In the genomic region with DNA sequence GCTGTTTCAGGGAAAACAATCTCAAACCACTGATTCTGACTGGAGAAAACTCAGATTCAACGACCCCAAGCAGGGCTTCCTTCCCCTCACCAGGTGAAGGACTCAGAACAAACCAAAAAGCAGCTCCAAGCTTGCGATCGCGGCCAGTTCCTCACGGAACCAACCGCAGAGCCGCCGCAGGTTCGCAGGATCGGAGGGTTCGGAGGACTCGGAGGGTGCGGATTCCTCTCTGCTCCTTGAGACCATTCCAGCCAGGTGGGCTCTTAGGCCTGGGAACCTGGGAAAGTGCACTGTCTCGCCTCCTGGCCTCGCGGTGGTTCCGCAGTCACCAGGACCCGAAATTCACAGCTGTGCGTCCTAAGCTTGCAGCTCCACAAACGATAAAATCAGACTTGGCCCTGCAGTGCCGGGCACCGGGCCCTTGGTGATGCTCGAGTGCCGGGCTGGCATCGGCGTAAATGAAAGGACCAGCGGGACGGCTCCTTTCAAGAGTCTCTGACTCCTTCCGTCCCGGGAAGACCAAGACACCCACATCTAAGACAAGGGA, we compare ENCODE assay signal across 1 cellular context.
TF ChIP-seq lines count a peak whose summit lies in the region.

No MANE protein-coding gene starts in this region.

TF ChIP-seq in K562, 482 proteins besides CTCF, POLR2A, EP300 and RAD21 (continued from another document and continues in another):
- TF ChIP-seq HNRNPLL (IDR thresholded peaks at IDR 0.05; ENCODE audit: low read depth, low read length, poor library complexity, severe bottlenecking) (peak; percentile 35), ZNF584 (CRISPR knock-in tag; IDR thresholded peaks at IDR 0.05; ENCODE audit: low read depth) (no peak), ZNF263 (CRISPR knock-in tag; IDR thresholded peaks at IDR 0.05; ENCODE audit: borderline replicate concordance) (0 out of 2 replicates have a peak, but pooled peaks have one; percentile 19), MEF2D (tag; conservative IDR thresholded peaks at IDR 0.05; ENCODE audit: low read depth) (no peak), FOSL1 (tag; conservative IDR thresholded peaks at IDR 0.05) (no peak), SMARCA5 (IDR thresholded peaks at IDR 0.05) (0 out of 2 replicates have a peak, but pooled peaks have one; percentile 6), GABPA (tag; conservative IDR thresholded peaks at IDR 0.05; ENCODE audit: low read depth) (no peak), CBFB (CRISPR knock-in tag; IDR thresholded peaks at IDR 0.05) (peak; percentile 70; the same call in 1 of the 2 replicates), YBX1 (IDR thresholded peaks at IDR 0.05) (no peak), ZFX (CRISPR knock-in tag; IDR thresholded peaks at IDR 0.05) (peak; percentile 70), PPARD (CRISPR knock-in tag; IDR thresholded peaks at IDR 0.05) (no peak), PYGO2 (tag; IDR thresholded peaks at IDR 0.05) (no peak), ZNF431 (CRISPR knock-in tag; IDR thresholded peaks at IDR 0.05) (no peak), ZNF311 (CRISPR knock-in tag; IDR thresholded peaks at IDR 0.05) (no peak), RBM15 (IDR thresholded peaks at IDR 0.05; ENCODE audit: insufficient read depth, low read length) (no peak), HDAC1 (IDR thresholded peaks at IDR 0.05) (no peak), ZNF830 (CRISPR knock-in tag; IDR thresholded peaks at IDR 0.05) (no peak), ZFP36 (IDR thresholded peaks at IDR 0.05; ENCODE audit: low read depth, low read length, partially characterized antibody) (no peak), PTRF (tag; IDR thresholded peaks at IDR 0.05) (no peak), DMBX1 (CRISPR knock-in tag; IDR thresholded peaks at IDR 0.05; ENCODE audit: borderline replicate concordance) (no peak), FUS (optimal IDR thresholded peaks at IDR 0.05; ENCODE audit: low read depth, low read length) (no peak), COPS2 (conservative IDR thresholded peaks at IDR 0.05) (no peak), KAT2B (IDR thresholded peaks at IDR 0.05; ENCODE audit: low read depth, low read length) (no peak), SREBF1 (IDR thresholded peaks at IDR 0.05; ENCODE audit: borderline replicate concordance, low read depth, low read length) (no peak), LCOR (CRISPR knock-in tag; IDR thresholded peaks at IDR 0.05) (no peak; the same call in 1 of the 2 replicates), TEAD1 (CRISPR knock-in tag; IDR thresholded peaks at IDR 0.05) (no peak), SMAD4 (CRISPR knock-in tag; conservative IDR thresholded peaks at IDR 0.05) (0 out of 2 replicates have a peak, but pooled peaks have one; percentile 14), OTX1 (CRISPR knock-in tag; IDR thresholded peaks at IDR 0.05) (no peak), ZNF316 (IDR thresholded peaks at IDR 0.05) (no peak), NFXL1 (CRISPR knock-in tag; IDR thresholded peaks at IDR 0.05) (no peak), SETDB1 (IDR thresholded peaks at IDR 0.05; ENCODE audit: low read length) (no peak), HNRNPK (IDR thresholded peaks at IDR 0.05; ENCODE audit: low read depth, low read length, poor library complexity, severe bottlenecking) (no peak), BDP1 (IDR thresholded peaks at IDR 0.05; ENCODE audit: insufficient read depth, insufficient read length) (no peak), TRIM28 (IDR thresholded peaks at IDR 0.05) (no peak), KLF6 (CRISPR knock-in tag; IDR thresholded peaks at IDR 0.05; ENCODE audit: borderline replicate concordance) (no peak), ETV1 (tag; conservative IDR thresholded peaks at IDR 0.05; ENCODE audit: low read depth) (0 out of 2 replicates have a peak, but pooled peaks have one; percentile 22), KDM4B (IDR thresholded peaks at IDR 0.05; ENCODE audit: borderline replicate concordance in 2 of 2, low read depth in 1 of 2) (no peak), EHMT2 (IDR thresholded peaks at IDR 0.05) (no peak), ZNF507 (tag; conservative IDR thresholded peaks at IDR 0.05) (no peak), LARP7 (IDR thresholded peaks at IDR 0.05) (no peak), CCNT2 (IDR thresholded peaks at IDR 0.05; ENCODE audit: borderline replicate concordance, extremely low read depth, insufficient read length, low read depth, low read length) (no peak), ARID1B (IDR thresholded peaks at IDR 0.05) (peak; percentile 23; the same call in 1 of the 2 replicates), STAG1 (CRISPR knock-in tag; IDR thresholded peaks at IDR 0.05; ENCODE audit: borderline replicate concordance) (no peak)
- TF ChIP-seq, protein P1, sequence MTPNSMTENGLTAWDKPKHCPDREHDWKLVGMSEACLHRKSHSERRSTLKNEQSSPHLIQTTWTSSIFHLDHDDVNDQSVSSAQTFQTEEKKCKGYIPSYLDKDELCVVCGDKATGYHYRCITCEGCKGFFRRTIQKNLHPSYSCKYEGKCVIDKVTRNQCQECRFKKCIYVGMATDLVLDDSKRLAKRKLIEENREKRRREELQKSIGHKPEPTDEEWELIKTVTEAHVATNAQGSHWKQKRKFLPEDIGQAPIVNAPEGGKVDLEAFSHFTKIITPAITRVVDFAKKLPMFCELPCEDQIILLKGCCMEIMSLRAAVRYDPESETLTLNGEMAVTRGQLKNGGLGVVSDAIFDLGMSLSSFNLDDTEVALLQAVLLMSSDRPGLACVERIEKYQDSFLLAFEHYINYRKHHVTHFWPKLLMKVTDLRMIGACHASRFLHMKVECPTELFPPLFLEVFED (CRISPR knock-in tag; conservative IDR thresholded peaks at IDR 0.05), result no peak
- TF ChIP-seq, protein P2, sequence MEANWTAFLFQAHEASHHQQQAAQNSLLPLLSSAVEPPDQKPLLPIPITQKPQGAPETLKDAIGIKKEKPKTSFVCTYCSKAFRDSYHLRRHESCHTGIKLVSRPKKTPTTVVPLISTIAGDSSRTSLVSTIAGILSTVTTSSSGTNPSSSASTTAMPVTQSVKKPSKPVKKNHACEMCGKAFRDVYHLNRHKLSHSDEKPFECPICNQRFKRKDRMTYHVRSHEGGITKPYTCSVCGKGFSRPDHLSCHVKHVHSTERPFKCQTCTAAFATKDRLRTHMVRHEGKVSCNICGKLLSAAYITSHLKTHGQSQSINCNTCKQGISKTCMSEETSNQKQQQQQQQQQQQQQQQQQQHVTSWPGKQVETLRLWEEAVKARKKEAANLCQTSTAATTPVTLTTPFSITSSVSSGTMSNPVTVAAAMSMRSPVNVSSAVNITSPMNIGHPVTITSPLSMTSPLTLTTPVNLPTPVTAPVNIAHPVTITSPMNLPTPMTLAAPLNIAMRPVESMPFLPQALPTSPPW (CRISPR knock-in tag; IDR thresholded peaks at IDR 0.05), result no peak
- TF ChIP-seq, protein P3, sequence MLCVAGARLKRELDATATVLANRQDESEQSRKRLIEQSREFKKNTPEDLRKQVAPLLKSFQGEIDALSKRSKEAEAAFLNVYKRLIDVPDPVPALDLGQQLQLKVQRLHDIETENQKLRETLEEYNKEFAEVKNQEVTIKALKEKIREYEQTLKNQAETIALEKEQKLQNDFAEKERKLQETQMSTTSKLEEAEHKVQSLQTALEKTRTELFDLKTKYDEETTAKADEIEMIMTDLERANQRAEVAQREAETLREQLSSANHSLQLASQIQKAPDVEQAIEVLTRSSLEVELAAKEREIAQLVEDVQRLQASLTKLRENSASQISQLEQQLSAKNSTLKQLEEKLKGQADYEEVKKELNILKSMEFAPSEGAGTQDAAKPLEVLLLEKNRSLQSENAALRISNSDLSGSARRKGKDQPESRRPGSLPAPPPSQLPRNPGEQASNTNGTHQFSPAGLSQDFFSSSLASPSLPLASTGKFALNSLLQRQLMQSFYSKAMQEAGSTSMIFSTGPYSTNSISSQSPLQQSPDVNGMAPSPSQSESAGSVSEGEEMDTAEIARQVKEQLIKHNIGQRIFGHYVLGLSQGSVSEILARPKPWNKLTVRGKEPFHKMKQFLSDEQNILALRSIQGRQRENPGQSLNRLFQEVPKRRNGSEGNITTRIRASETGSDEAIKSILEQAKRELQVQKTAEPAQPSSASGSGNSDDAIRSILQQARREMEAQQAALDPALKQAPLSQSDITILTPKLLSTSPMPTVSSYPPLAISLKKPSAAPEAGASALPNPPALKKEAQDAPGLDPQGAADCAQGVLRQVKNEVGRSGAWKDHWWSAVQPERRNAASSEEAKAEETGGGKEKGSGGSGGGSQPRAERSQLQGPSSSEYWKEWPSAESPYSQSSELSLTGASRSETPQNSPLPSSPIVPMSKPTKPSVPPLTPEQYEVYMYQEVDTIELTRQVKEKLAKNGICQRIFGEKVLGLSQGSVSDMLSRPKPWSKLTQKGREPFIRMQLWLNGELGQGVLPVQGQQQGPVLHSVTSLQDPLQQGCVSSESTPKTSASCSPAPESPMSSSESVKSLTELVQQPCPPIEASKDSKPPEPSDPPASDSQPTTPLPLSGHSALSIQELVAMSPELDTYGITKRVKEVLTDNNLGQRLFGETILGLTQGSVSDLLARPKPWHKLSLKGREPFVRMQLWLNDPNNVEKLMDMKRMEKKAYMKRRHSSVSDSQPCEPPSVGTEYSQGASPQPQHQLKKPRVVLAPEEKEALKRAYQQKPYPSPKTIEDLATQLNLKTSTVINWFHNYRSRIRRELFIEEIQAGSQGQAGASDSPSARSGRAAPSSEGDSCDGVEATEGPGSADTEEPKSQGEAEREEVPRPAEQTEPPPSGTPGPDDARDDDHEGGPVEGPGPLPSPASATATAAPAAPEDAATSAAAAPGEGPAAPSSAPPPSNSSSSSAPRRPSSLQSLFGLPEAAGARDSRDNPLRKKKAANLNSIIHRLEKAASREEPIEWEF (CRISPR knock-in tag; IDR thresholded peaks at IDR 0.05), result no peak
- TF ChIP-seq, protein P4, sequence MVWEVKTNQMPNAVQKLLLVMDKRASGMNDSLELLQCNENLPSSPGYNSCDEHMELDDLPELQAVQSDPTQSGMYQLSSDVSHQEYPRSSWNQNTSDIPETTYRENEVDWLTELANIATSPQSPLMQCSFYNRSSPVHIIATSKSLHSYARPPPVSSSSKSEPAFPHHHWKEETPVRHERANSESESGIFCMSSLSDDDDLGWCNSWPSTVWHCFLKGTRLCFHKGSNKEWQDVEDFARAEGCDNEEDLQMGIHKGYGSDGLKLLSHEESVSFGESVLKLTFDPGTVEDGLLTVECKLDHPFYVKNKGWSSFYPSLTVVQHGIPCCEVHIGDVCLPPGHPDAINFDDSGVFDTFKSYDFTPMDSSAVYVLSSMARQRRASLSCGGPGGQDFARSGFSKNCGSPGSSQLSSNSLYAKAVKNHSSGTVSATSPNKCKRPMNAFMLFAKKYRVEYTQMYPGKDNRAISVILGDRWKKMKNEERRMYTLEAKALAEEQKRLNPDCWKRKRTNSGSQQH (CRISPR knock-in tag; IDR thresholded peaks at IDR 0.05), result no peak
- TF ChIP-seq, protein P5, sequence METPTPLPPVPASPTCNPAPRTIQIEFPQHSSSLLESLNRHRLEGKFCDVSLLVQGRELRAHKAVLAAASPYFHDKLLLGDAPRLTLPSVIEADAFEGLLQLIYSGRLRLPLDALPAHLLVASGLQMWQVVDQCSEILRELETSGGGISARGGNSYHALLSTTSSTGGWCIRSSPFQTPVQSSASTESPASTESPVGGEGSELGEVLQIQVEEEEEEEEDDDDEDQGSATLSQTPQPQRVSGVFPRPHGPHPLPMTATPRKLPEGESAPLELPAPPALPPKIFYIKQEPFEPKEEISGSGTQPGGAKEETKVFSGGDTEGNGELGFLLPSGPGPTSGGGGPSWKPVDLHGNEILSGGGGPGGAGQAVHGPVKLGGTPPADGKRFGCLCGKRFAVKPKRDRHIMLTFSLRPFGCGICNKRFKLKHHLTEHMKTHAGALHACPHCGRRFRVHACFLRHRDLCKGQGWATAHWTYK (CRISPR knock-in tag; IDR thresholded peaks at IDR 0.05), result no peak
- TF ChIP-seq, protein P6, sequence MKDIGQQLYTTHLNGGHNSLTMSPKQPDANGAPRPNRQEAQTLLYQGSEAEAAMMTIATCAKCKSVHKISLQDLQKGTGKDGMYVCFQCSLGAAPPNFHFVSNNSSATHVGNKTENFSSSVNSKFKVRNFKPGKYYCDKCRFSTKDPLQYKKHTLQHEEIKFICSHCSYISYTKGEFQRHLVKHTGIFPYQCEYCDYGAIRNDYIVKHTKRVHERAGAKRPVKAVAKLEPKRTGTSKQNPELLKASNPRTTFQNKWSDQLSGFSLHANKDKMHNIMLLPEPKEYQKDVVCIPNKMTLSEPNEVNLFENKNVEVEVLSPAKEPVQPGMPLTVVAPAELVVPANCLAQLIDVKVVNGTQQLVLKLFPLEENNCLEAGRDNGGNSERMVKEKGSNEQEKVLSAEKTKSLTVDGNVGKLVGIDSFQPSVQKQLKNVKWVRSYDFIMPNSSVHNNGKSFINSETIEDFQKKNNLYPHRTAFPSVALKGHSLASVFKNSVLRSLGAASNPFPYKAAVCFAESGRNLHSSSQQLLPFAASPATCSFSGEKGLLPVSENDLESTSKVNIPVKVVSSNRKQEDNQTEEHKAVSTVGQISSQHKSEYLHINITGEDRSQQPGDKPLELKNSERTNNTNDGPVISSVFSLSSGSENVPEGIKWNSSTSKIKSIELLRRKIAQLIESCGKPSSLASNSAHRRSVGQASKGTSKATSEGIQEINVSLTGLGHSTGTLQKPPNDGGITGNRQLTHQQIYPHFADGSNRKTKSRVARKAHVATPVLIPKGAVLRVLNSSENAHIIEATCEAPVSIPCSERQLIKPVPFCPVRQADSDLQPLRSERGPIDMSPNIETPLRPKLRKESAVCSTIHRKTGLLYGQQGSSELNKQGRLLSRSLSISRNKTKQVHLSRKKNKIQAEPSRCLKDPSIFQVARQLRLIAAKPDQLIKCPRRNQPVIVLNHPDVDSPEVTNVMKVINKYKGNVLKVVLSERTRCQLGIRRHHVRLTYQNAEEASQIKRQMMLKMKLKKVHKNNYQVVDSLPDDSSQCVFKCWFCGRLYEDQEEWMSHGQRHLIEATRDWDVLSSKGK (CRISPR knock-in tag; IDR thresholded peaks at IDR 0.05), result no peak
- TF ChIP-seq, protein P7, sequence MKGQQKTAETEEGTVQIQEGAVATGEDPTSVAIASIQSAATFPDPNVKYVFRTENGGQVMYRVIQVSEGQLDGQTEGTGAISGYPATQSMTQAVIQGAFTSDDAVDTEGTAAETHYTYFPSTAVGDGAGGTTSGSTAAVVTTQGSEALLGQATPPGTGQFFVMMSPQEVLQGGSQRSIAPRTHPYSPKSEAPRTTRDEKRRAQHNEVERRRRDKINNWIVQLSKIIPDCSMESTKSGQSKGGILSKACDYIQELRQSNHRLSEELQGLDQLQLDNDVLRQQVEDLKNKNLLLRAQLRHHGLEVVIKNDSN (CRISPR knock-in tag; IDR thresholded peaks at IDR 0.05), result no peak
- TF ChIP-seq, protein P8, sequence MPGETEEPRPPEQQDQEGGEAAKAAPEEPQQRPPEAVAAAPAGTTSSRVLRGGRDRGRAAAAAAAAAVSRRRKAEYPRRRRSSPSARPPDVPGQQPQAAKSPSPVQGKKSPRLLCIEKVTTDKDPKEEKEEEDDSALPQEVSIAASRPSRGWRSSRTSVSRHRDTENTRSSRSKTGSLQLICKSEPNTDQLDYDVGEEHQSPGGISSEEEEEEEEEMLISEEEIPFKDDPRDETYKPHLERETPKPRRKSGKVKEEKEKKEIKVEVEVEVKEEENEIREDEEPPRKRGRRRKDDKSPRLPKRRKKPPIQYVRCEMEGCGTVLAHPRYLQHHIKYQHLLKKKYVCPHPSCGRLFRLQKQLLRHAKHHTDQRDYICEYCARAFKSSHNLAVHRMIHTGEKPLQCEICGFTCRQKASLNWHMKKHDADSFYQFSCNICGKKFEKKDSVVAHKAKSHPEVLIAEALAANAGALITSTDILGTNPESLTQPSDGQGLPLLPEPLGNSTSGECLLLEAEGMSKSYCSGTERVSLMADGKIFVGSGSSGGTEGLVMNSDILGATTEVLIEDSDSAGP (CRISPR knock-in tag; IDR thresholded peaks at IDR 0.05), result no peak
